ENCODE assay signal across 1 cellular context in genomic region chr12:57941165-57941894, GRCh38.
TF ChIP-seq lines count a peak whose summit lies in the region.

Gene ATP23, plus strand, starts transcription at chr12:57941567. Its CDS starts 135 bp downstream, at chr12:57941702.

TF ChIP-seq in K562, 482 proteins besides CTCF, POLR2A, EP300 and RAD21 (continued from another document and continues in another):
- TF ChIP-seq CREB3 (tag; conservative IDR thresholded peaks at IDR 0.05; ENCODE audit: low read depth) (no peak), TGIF2 (CRISPR knock-in tag; IDR thresholded peaks at IDR 0.05) (no peak), PKNOX1 (IDR thresholded peaks at IDR 0.05) (no peak), GATAD2A (IDR thresholded peaks at IDR 0.05) (0 out of 2 replicates have a peak, but pooled peaks have one; percentile 16), COPS2 (conservative IDR thresholded peaks at IDR 0.05) (no peak), THAP12 (CRISPR knock-in tag; IDR thresholded peaks at IDR 0.05) (peak; percentile 87), ASH1L (IDR thresholded peaks at IDR 0.05; ENCODE audit: borderline replicate concordance, low read depth, partially characterized antibody) (no peak), MAFF (IDR thresholded peaks at IDR 0.05; ENCODE audit: low read length) (no peak), HMGN3 (IDR thresholded peaks at IDR 0.05; ENCODE audit: borderline replicate concordance, extremely low read depth, insufficient read length, low read depth, low read length) (peak; percentile 70), USF1 (CRISPR knock-in tag; IDR thresholded peaks at IDR 0.05) (no peak), SMARCB1 (IDR thresholded peaks at IDR 0.05; ENCODE audit: insufficient read length, low read depth) (no peak), HLTF (IDR thresholded peaks at IDR 0.05) (no peak), ERF (CRISPR knock-in tag; IDR thresholded peaks at IDR 0.05) (peak; percentile 82; the same call in 1 of the 2 replicates), JUNB (CRISPR knock-in tag; conservative IDR thresholded peaks at IDR 0.05) (no peak), E2F8 (IDR thresholded peaks at IDR 0.05; ENCODE audit: low read depth, partially characterized antibody) (no peak), NR2C2 (CRISPR knock-in tag; IDR thresholded peaks at IDR 0.05) (no peak), NR2C2 (tag; IDR thresholded peaks at IDR 0.05) (peak; percentile 64; the same call in 1 of the 2 replicates), MTA2 (IDR thresholded peaks at IDR 0.05; ENCODE audit: low read depth) (no peak), ZNF311 (CRISPR knock-in tag; IDR thresholded peaks at IDR 0.05) (no peak), CHD4 (IDR thresholded peaks at IDR 0.05; ENCODE audit: insufficient read depth, insufficient replicate concordance, low read depth, low read length, poor library complexity, severe bottlenecking) (no peak), U2AF2 (optimal IDR thresholded peaks at IDR 0.05; ENCODE audit: low read depth, low read length) (no peak), ZNF551 (CRISPR knock-in tag; IDR thresholded peaks at IDR 0.05) (no peak), KAT7 (CRISPR knock-in tag; IDR thresholded peaks at IDR 0.05; ENCODE audit: borderline replicate concordance) (no peak), POLR2H (tag; IDR thresholded peaks at IDR 0.05; ENCODE audit: low read depth) (peak; percentile 95), TAF9B (IDR thresholded peaks at IDR 0.05; ENCODE audit: partially characterized antibody) (peak; percentile 77), RFX1 (IDR thresholded peaks at IDR 0.05) (no peak), HDAC1 (IDR thresholded peaks at IDR 0.05) (peak in 1 of 2 experiments; percentile 41; a peak in 2 of 4 replicates), NCOA2 (IDR thresholded peaks at IDR 0.05; ENCODE audit: partially characterized antibody in 2 of 2) (no peak), HNRNPH1 (optimal IDR thresholded peaks at IDR 0.05; ENCODE audit: low read depth, low read length) (no peak), PYGO2 (tag; IDR thresholded peaks at IDR 0.05) (no peak), ZFPM2 (CRISPR knock-in tag; IDR thresholded peaks at IDR 0.05) (no peak), CEBPB (tag; IDR thresholded peaks at IDR 0.05) (no peak), CCNT2 (IDR thresholded peaks at IDR 0.05; ENCODE audit: borderline replicate concordance, extremely low read depth, insufficient read length, low read depth, low read length) (no peak), ZNF398 (CRISPR knock-in tag; IDR thresholded peaks at IDR 0.05) (no peak), NR0B1 (IDR thresholded peaks at IDR 0.05; ENCODE audit: partially characterized antibody) (no peak), NR4A1 (CRISPR knock-in tag; IDR thresholded peaks at IDR 0.05) (no peak), NR4A1 (tag; IDR thresholded peaks at IDR 0.05) (no peak; the same call in 1 of the 2 replicates), MXI1 (IDR thresholded peaks at IDR 0.05; ENCODE audit: low read depth, low read length) (no peak), KLF1 (tag; IDR thresholded peaks at IDR 0.05) (no peak), ZNF586 (CRISPR knock-in tag; conservative IDR thresholded peaks at IDR 0.05) (no peak), DACH1 (IDR thresholded peaks at IDR 0.05; ENCODE audit: partially characterized antibody) (no peak), PHB2 (IDR thresholded peaks at IDR 0.05; ENCODE audit: low read depth) (no peak), E2F3 (CRISPR knock-in tag; IDR thresholded peaks at IDR 0.05) (peak; percentile 85), THRB (CRISPR knock-in tag; conservative IDR thresholded peaks at IDR 0.05) (no peak), CAMTA2 (CRISPR knock-in tag; conservative IDR thresholded peaks at IDR 0.05) (no peak; the same call in 1 of the 2 replicates), ZNF143 (CRISPR knock-in tag; IDR thresholded peaks at IDR 0.05) (no peak), CTBP1 (IDR thresholded peaks at IDR 0.05; ENCODE audit: borderline replicate concordance) (peak; percentile 46; the same call in 1 of the 2 replicates), GTF2B (IDR thresholded peaks at IDR 0.05; ENCODE audit: extremely low read depth, insufficient read length) (peak; percentile 21), SAFB2 (IDR thresholded peaks at IDR 0.05; ENCODE audit: borderline replicate concordance, low read depth, low read length, severe bottlenecking) (no peak), TAF7 (tag; IDR thresholded peaks at IDR 0.05) (peak; percentile 69), ZNF280A (IDR thresholded peaks at IDR 0.05; ENCODE audit: low read depth, partially characterized antibody) (no peak), MYBL2 (IDR thresholded peaks at IDR 0.05; ENCODE audit: low read depth) (no peak), MYBL2 (CRISPR knock-in tag; IDR thresholded peaks at IDR 0.05; ENCODE audit: borderline replicate concordance) (no peak), NFYB (IDR thresholded peaks at IDR 0.05; ENCODE audit: extremely low read depth, insufficient read length) (no peak), MEF2A (IDR thresholded peaks at IDR 0.05; ENCODE audit: control insufficient read depth, low read depth, low read length) (0 out of 2 replicates have a peak, but pooled peaks have one; percentile 48), HMBOX1 (IDR thresholded peaks at IDR 0.05) (no peak), HOXB6 (CRISPR knock-in tag; IDR thresholded peaks at IDR 0.05; ENCODE audit: borderline replicate concordance) (no peak), ZNF263 (CRISPR knock-in tag; IDR thresholded peaks at IDR 0.05; ENCODE audit: borderline replicate concordance) (0 out of 2 replicates have a peak, but pooled peaks have one; percentile 58)
